Comparison of ENCODE assay signal across 21 cellular contexts in genomic region chr10:2887391-2888070, GRCh38.
"Had no signal": no experiment of that assay in that cellular context is flagged by ENCODE, and none has a peak within 500 bp of the region (broad histone marks: within the 10 kb centered on the region; RNA-seq: fewer than 3 reads in every experiment).

No MANE protein-coding gene starts in this region.

- ATAC-seq: K562, T-cell had no signal

- H3K4me3 ChIP-seq: K562 had no signal

- DNase-seq: activated CD4-positive, alpha-beta memory T cell treated with anti-CD3 and anti-CD28 coated beads, Interleukin-2, amount 10 ng/mL, durations not matched to agents 7 days and 5 days; activated CD4-positive, alpha-beta T cell treated with anti-CD3 and anti-CD28 coated beads, Interleukin-2, amount 50 U/mL, for 1 hour; activated CD4-positive, CD25-positive, alpha-beta regulatory T cell; activated naive CD4-positive, alpha-beta T cell treated with anti-CD3 and anti-CD28 coated beads, Interleukin-2, amount 50 U/mL, for 16 hours; aorta; central memory CD4-positive, alpha-beta T cell; NCI-H1105 treated with DMSO at 0.1 percent for 48 hours; NCI-H1436 treated with DMSO at 0.1 percent for 48 hours; NCI-H187; NCI-H2081; NCI-H345; NCI-H510A; NCI-H526 treated with DMSO at 0.1 percent for 48 hours; NCI-H82; SIG-M5; T-cell; T-helper 2 cell; T1000 had no signal

- FAIRE-seq: TTC549 had no signal

- H3K27ac ChIP-seq: VCaP had no signal
